Comparison of ENCODE assay signal across 6 cellular contexts in the genomic region with DNA sequence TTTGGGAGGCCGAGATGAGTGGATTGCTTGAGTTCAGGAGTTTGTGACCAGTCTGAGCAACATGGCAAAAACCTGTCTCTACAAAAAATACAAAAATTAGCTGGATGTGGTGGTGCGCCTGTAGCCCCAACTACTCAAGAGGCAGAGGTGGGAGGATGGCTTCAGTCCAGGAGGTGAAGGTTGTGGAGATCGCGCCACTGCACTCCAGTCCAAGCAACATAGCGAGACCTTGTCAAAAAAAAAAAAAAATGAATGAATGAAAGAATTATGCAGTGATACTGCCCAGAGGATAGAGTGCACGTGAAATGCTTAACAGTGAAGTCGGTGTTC. TPM values are rescaled to one million over a fixed set of nuclear protein-coding genes. Genes with fewer than 3 reads are reported as not detected.
DNase-seq lines count a peak whose midpoint lies in the region; ATAC-seq, FAIRE-seq and TF ChIP-seq lines count a peak whose summit lies in the region.

No MANE protein-coding gene starts in this region.

- TF ChIP-seq EP300 in H1 (IDR thresholded peaks at IDR 0.05; ENCODE audit: borderline replicate concordance in 1 of 2, low read depth in 2 of 2, low read length in 2 of 2), result no peak

- no peak overlapping the region for H3K23ac ChIP-seq in H1 (ENCODE audit: insufficient read length)

- DNase-seq in T-helper 2 cell treated with Interferon-gamma antibody and Interleukin-4, amounts not matched to agents 5 μg/mL and 100 μg/mL, for 36 hours (ENCODE audit: low spot score), result no peak
- DNase-seq in T-helper 2 cell, result no peak
- no peak for DNase-seq in H1 (ENCODE audit: low read depth in 1 of 2, low spot score in 2 of 2)
- DNase-seq in stimulated activated naive B cell treated with anti-CD40 and anti-IgM and Interleukin-4, amounts not matched to agents 10 μg/mL and 1 μg/mL and 100 μg/mL, for 72 hours, result no peak
- no peak for DNase-seq in D341Med (ENCODE audit: low spot score)
- DNase-seq in NCI-H2171 (lab: John Stamatoyannopoulos, UW), result no peak

- no peaks in the 10 kb centered on the region for H3K9me3 ChIP-seq in H1 (ENCODE audit: insufficient read depth in 2 of 2, low read depth in 1 of 2, low read length in 1 of 2)

- H2BK5ac ChIP-seq in H1 (ENCODE audit: low read depth, low read length), result no peak overlapping the region

- CTCF ChIA-PET in H1 (lab: Charles Lee; ENCODE audit: partially characterized antibody), result interaction anchor here (1.2 to 9.2 kb wide), 8 partner anchors 14 to 205 kb away, joined by 4 to 79 read pairs (median 6); partner anchors contain the start of gene IPO13

- H3K56ac ChIP-seq in H1 (replicated peaks; ENCODE audit: insufficient read length, low read depth, low read length), result no peak overlapping the region

- H4K91ac ChIP-seq in H1 (replicated peaks; ENCODE audit: insufficient read length, low read length), result no peak overlapping the region

- H4K20me1 ChIP-seq in H1 (replicated peaks in 1 of 2; ENCODE audit: control insufficient read depth in 1 of 2, insufficient read depth in 2 of 2, low read length in 2 of 2), result peaks cover 2 to 7% of the 10 kb centered on the region in 2 experiments

- H3K4ac ChIP-seq in H1 (replicated peaks; ENCODE audit: insufficient read length, low read depth, low read length), result peak overlapping the region; percentile 27

- ATAC-seq in stimulated activated naive B cell treated with anti-CD40 and anti-IgM and Interleukin-4, amounts not matched to agents 10 μg/mL and 1 μg/mL and 100 μg/mL, for 72 hours (replicated peaks), result no peak

- H3K27ac ChIP-seq in H1 (ENCODE audit: low read depth, low read length), result no peak overlapping the region

- H2BK20ac ChIP-seq in H1 (ENCODE audit: low read length), result no peak overlapping the region

- peaks cover 24% of the 10 kb centered on the region for H3K4me1 Mint-ChIP-seq in T-helper 2 cell treated with Interferon-gamma antibody and Interleukin-4, amounts not matched to agents 5 μg/mL and 100 μg/mL, for 36 hours (ENCODE audit: low read depth)
- peaks cover 23 to 39% of the 10 kb centered on the region in 2 donors for H3K4me1 Mint-ChIP-seq in stimulated activated naive B cell treated with anti-CD40 and anti-IgM and Interleukin-4, amounts not matched to agents 10 μg/mL and 1 μg/mL and 100 μg/mL, for 72 hours

- H3K4me3 Mint-ChIP-seq in T-helper 2 cell treated with Interferon-gamma antibody and Interleukin-4, amounts not matched to agents 5 μg/mL and 100 μg/mL, for 36 hours, result peak overlapping the region; percentile 98
- H3K4me3 Mint-ChIP-seq in stimulated activated naive B cell treated with anti-CD40 and anti-IgM and Interleukin-4, amounts not matched to agents 10 μg/mL and 1 μg/mL and 100 μg/mL, for 72 hours, result peak overlapping the region; percentile 94 to 95

- WGBS in H1 (ENCODE audit: extremely low coverage in 1 of 2, insufficient coverage in 1 of 2, insufficient read length in 1 of 2, insufficient replicate concordance in 2 of 2, low coverage in 1 of 2, low lambda C conversion rate in 2 of 2, missing lambda C conversion rate in 1 of 2), 2 experiments, result 55% methylated on average over 7 of the region's 7 CpGs; no CpG with 5 or more reads in 1 of the 2 experiments

- no peak overlapping the region for H3K9ac ChIP-seq in H1 (replicated peaks in 1 of 4; ENCODE audit: extremely low read depth in 1 of 4, low read depth in 3 of 4, low read length in 3 of 4)

- no peak overlapping the region for H2BK15ac ChIP-seq in H1 (ENCODE audit: low read length)

- peaks cover 0 to 14% (median 8%) of the 10 kb centered on the region in 4 experiments; a peak in 4 of 8 replicates for H3K36me3 ChIP-seq in H1 (ENCODE audit: control insufficient read depth in 2 of 4, insufficient read depth in 4 of 4, low read length in 3 of 4)

- H3K14ac ChIP-seq in H1 (ENCODE audit: insufficient read length), result no peak overlapping the region

- peak overlapping the region; percentile 86 for H3K27ac Mint-ChIP-seq in T-helper 2 cell treated with Interferon-gamma antibody and Interleukin-4, amounts not matched to agents 5 μg/mL and 100 μg/mL, for 36 hours
- H3K27ac Mint-ChIP-seq in stimulated activated naive B cell treated with anti-CD40 and anti-IgM and Interleukin-4, amounts not matched to agents 10 μg/mL and 1 μg/mL and 100 μg/mL, for 72 hours, result no peak overlapping the region

- H3K27me3 ChIP-seq in H1 (replicated peaks in 1 of 4; ENCODE audit: control insufficient read depth in 3 of 4, extremely low read depth in 1 of 4, insufficient read depth in 3 of 4, low read length in 3 of 4), result no peaks in the 10 kb centered on the region

- H3K79me2 ChIP-seq in H1 (ENCODE audit: control insufficient read depth in 1 of 2, insufficient read depth in 2 of 2, low read length in 2 of 2), result peaks cover 0 to 12% of the 10 kb centered on the region in 2 experiments; a peak in 2 of 4 replicates

- no peak overlapping the region for H2BK120ac ChIP-seq in H1 (replicated peaks; ENCODE audit: low read depth, low read length)

- peak overlapping the region in 3 of 4 experiments; percentile 35 to 100 (median 95); a peak in 5 of 8 replicates for H3K4me3 ChIP-seq in H1 (ENCODE audit: extremely low read depth in 1 of 4, insufficient read depth in 2 of 4, low read depth in 3 of 4, low read length in 4 of 4)

- no peaks in the 10 kb centered on the region for H3K27me3 Mint-ChIP-seq in T-helper 2 cell treated with Interferon-gamma antibody and Interleukin-4, amounts not matched to agents 5 μg/mL and 100 μg/mL, for 36 hours (ENCODE audit: low read depth)
- no peaks in the 10 kb centered on the region for H3K27me3 Mint-ChIP-seq in stimulated activated naive B cell treated with anti-CD40 and anti-IgM and Interleukin-4, amounts not matched to agents 10 μg/mL and 1 μg/mL and 100 μg/mL, for 72 hours

- H4K5ac ChIP-seq in H1 (ENCODE audit: insufficient read length, low read depth, low read length), result no peak overlapping the region

- no peak for TF ChIP-seq POLR2A in H1 (IDR thresholded peaks at IDR 0.05; ENCODE audit: control extremely low read depth in 1 of 2, low read depth in 2 of 2, low read length in 2 of 2)

- no peak overlapping the region for H2BK12ac ChIP-seq in H1 (ENCODE audit: low read depth, low read length)

- peaks cover 0 to 10% (median 5%) of the 10 kb centered on the region in 4 experiments; a peak in 5 of 7 replicates for H3K4me1 ChIP-seq in H1 (replicated peaks in 1 of 4; ENCODE audit: control insufficient read depth in 3 of 4, insufficient read depth in 4 of 4, low read length in 3 of 4)

- no peak overlapping the region for H2AFZ ChIP-seq in H1 (ENCODE audit: low read length)

- peaks cover 20% of the 10 kb centered on the region for H3K36me3 Mint-ChIP-seq in T-helper 2 cell treated with Interferon-gamma antibody and Interleukin-4, amounts not matched to agents 5 μg/mL and 100 μg/mL, for 36 hours (ENCODE audit: low read depth)
- H3K36me3 Mint-ChIP-seq in stimulated activated naive B cell treated with anti-CD40 and anti-IgM and Interleukin-4, amounts not matched to agents 10 μg/mL and 1 μg/mL and 100 μg/mL, for 72 hours, result peaks cover 25 to 31% of the 10 kb centered on the region in 2 donors

- peaks cover 18% of the 10 kb centered on the region for H3K23me2 ChIP-seq in H1 (ENCODE audit: low read depth, low read length)

- no peak for TF ChIP-seq RAD21 in H1 (IDR thresholded peaks at IDR 0.05 in 1 of 2, conservative IDR thresholded peaks at IDR 0.05 in 1 of 2; ENCODE audit: low read depth in 2 of 2, low read length in 2 of 2)

- FAIRE-seq in H1 (lab: Jason Lieb, UNC), result no peak

- no peak for TF ChIP-seq CTCF in H1 (IDR thresholded peaks at IDR 0.05; ENCODE audit: control extremely low read depth in 1 of 3, insufficient read depth in 1 of 3, low read depth in 1 of 3, low read length in 3 of 3)

- H3K18ac ChIP-seq in H1 (ENCODE audit: extremely low read depth, low read length), result no peak overlapping the region

- H2AK5ac ChIP-seq in H1 (ENCODE audit: low read depth, low read length), result no peak overlapping the region

- H3K9me3 Mint-ChIP-seq in T-helper 2 cell treated with Interferon-gamma antibody and Interleukin-4, amounts not matched to agents 5 μg/mL and 100 μg/mL, for 36 hours, result no peaks in the 10 kb centered on the region
- no peaks in the 10 kb centered on the region for H3K9me3 Mint-ChIP-seq in stimulated activated naive B cell treated with anti-CD40 and anti-IgM and Interleukin-4, amounts not matched to agents 10 μg/mL and 1 μg/mL and 100 μg/mL, for 72 hours

- H3K4me2 ChIP-seq in H1 (ENCODE audit: insufficient read depth in 1 of 2, low read depth in 2 of 2, low read length in 2 of 2), result peak overlapping the region; percentile 64 to 69

- no peak overlapping the region for H4K8ac ChIP-seq in H1 (ENCODE audit: extremely low read depth, insufficient read depth, low read length)

- POLR2A ChIA-PET in H1 (lab: Charles Lee; ENCODE audit: partially characterized antibody), result interaction anchor here (1.3 to 12.9 kb wide), 5 partner anchors 10 to 22 kb away, joined by 5 to 189 read pairs (median 10); partner anchors contain the start of genes CCDC24 and IPO13

- H3K79me1 ChIP-seq in H1 (ENCODE audit: low read depth, low read length), result 0 out of 2 replicates have a peak, but pooled peaks cover 4% of the 10 kb centered on the region

RNA-seq across cellular contexts. Expression of gene DPH2, which starts 0.4 kb away (rescaled TPM):
- 64.9 and 65.3 TPM in 2 replicates for total RNA-seq in H1 (2021; fragmentation: NEBNext Ultra II Directional; extraction: Animal tissue kit (Norgen Biotek cat#: 25700))
- polyA plus RNA-seq in H1 (2011; rRNA removed), result 92.1 and 163 TPM in 2 replicates
- polyA plus RNA-seq in H1 (2011; cell fraction: cytosol; rRNA removed), result 86.7 TPM
- polyA plus RNA-seq in H1 (2011; cell fraction: nucleus; rRNA removed), result 239 TPM
- polyA plus RNA-seq in H1 (2012, experiment 1 of 2), result 43.5 to 63.1 TPM (median 52.3 TPM) in 4 replicates
- polyA plus RNA-seq in H1 (2012, experiment 2 of 2), result 81.4 TPM
- 39.0 TPM for polyA plus RNA-seq in H1 (2013, experiment 1 of 2)
- polyA plus RNA-seq in H1 (2013, experiment 2 of 2), result 35.0 TPM
- polyA minus RNA-seq in H1 (2011; rRNA and poly(A)+ RNA removed), result 74.9 and 79.0 TPM in 2 replicates
- polyA minus RNA-seq in H1 (2011; cell fraction: cytosol; rRNA and poly(A)+ RNA removed), result 53.3 TPM
- polyA minus RNA-seq in H1 (2011; cell fraction: nucleus; rRNA and poly(A)+ RNA removed), result 78.0 TPM

RNA-seq across cellular contexts. Expression of gene ATP6V0B, which starts 5.4 kb away (rescaled TPM):
- 105 and 106 TPM in 2 replicates for total RNA-seq in H1 (2021; fragmentation: NEBNext Ultra II Directional; extraction: Animal tissue kit (Norgen Biotek cat#: 25700))
- polyA plus RNA-seq in H1 (2011; rRNA removed), result 302 and 308 TPM in 2 replicates
- polyA plus RNA-seq in H1 (2011; cell fraction: cytosol; rRNA removed), result 184 TPM
- 229 TPM for polyA plus RNA-seq in H1 (2011; cell fraction: nucleus; rRNA removed)
- 67.6 to 121 TPM (median 110 TPM) in 4 replicates for polyA plus RNA-seq in H1 (2012, experiment 1 of 2)
- polyA plus RNA-seq in H1 (2012, experiment 2 of 2), result 213 TPM
- polyA plus RNA-seq in H1 (2013, experiment 1 of 2), result 82.5 TPM
- polyA plus RNA-seq in H1 (2013, experiment 2 of 2), result 103 TPM
- polyA minus RNA-seq in H1 (2011; rRNA and poly(A)+ RNA removed), result 81.0 and 107 TPM in 2 replicates
- 56.4 TPM for polyA minus RNA-seq in H1 (2011; cell fraction: cytosol; rRNA and poly(A)+ RNA removed)
- 57.2 TPM for polyA minus RNA-seq in H1 (2011; cell fraction: nucleus; rRNA and poly(A)+ RNA removed)

RNA-seq across cellular contexts. Expression of gene B4GALT2, which starts 9.6 kb away (rescaled TPM):
- total RNA-seq in H1 (2021; fragmentation: NEBNext Ultra II Directional; extraction: Animal tissue kit (Norgen Biotek cat#: 25700)), result 56.5 and 60.6 TPM in 2 replicates
- 121 and 152 TPM in 2 replicates for polyA plus RNA-seq in H1 (2011; rRNA removed)
- polyA plus RNA-seq in H1 (2011; cell fraction: cytosol; rRNA removed), result 73.9 TPM
- 116 TPM for polyA plus RNA-seq in H1 (2011; cell fraction: nucleus; rRNA removed)
- 39.4 to 75.9 TPM (median 64.3 TPM) in 4 replicates for polyA plus RNA-seq in H1 (2012, experiment 1 of 2)
- polyA plus RNA-seq in H1 (2012, experiment 2 of 2), result 69.9 TPM
- 41.5 TPM for polyA plus RNA-seq in H1 (2013, experiment 1 of 2)
- 41.4 TPM for polyA plus RNA-seq in H1 (2013, experiment 2 of 2)
- 37.6 and 38.8 TPM in 2 replicates for polyA minus RNA-seq in H1 (2011; rRNA and poly(A)+ RNA removed)
- polyA minus RNA-seq in H1 (2011; cell fraction: cytosol; rRNA and poly(A)+ RNA removed), result 44.5 TPM
- polyA minus RNA-seq in H1 (2011; cell fraction: nucleus; rRNA and poly(A)+ RNA removed), result 39.0 TPM

RNA-seq across cellular contexts. Expression of gene CCDC24, which starts 22.0 kb away (rescaled TPM):
- 10.5 and 11.2 TPM in 2 replicates for total RNA-seq in H1 (2021; fragmentation: NEBNext Ultra II Directional; extraction: Animal tissue kit (Norgen Biotek cat#: 25700))
- 11.4 and 19.7 TPM in 2 replicates for polyA plus RNA-seq in H1 (2011; rRNA removed)
- 12.9 TPM for polyA plus RNA-seq in H1 (2011; cell fraction: cytosol; rRNA removed)
- 18.6 TPM for polyA plus RNA-seq in H1 (2011; cell fraction: nucleus; rRNA removed)
- 9.6 to 17.8 TPM (median 12.7 TPM) in 4 replicates for polyA plus RNA-seq in H1 (2012, experiment 1 of 2)
- polyA plus RNA-seq in H1 (2012, experiment 2 of 2), result 10.0 TPM
- 8.4 TPM for polyA plus RNA-seq in H1 (2013, experiment 1 of 2)
- 9.2 TPM for polyA plus RNA-seq in H1 (2013, experiment 2 of 2)
- 2.1 and 2.5 TPM in 2 replicates for polyA minus RNA-seq in H1 (2011; rRNA and poly(A)+ RNA removed)
- polyA minus RNA-seq in H1 (2011; cell fraction: cytosol; rRNA and poly(A)+ RNA removed), result 7.6 TPM
- polyA minus RNA-seq in H1 (2011; cell fraction: nucleus; rRNA and poly(A)+ RNA removed), result 4.4 TPM

RNA-seq across cellular contexts. Expression of gene IPO13, which starts 22.6 kb away (rescaled TPM):
- total RNA-seq in H1 (2021; fragmentation: NEBNext Ultra II Directional; extraction: Animal tissue kit (Norgen Biotek cat#: 25700)), result 20.7 and 23.0 TPM in 2 replicates
- polyA plus RNA-seq in H1 (2011; rRNA removed), result 27.0 and 29.4 TPM in 2 replicates
- 21.9 TPM for polyA plus RNA-seq in H1 (2011; cell fraction: cytosol; rRNA removed)
- 39.3 TPM for polyA plus RNA-seq in H1 (2011; cell fraction: nucleus; rRNA removed)
- polyA plus RNA-seq in H1 (2012, experiment 1 of 2), result 17.0 to 24.3 TPM (median 21.8 TPM) in 4 replicates
- polyA plus RNA-seq in H1 (2012, experiment 2 of 2), result 28.0 TPM
- 10.8 TPM for polyA plus RNA-seq in H1 (2013, experiment 1 of 2)
- 10.3 TPM for polyA plus RNA-seq in H1 (2013, experiment 2 of 2)
- 47.8 and 49.9 TPM in 2 replicates for polyA minus RNA-seq in H1 (2011; rRNA and poly(A)+ RNA removed)
- 19.0 TPM for polyA minus RNA-seq in H1 (2011; cell fraction: cytosol; rRNA and poly(A)+ RNA removed)
- polyA minus RNA-seq in H1 (2011; cell fraction: nucleus; rRNA and poly(A)+ RNA removed), result 22.4 TPM
